ENCODE assay signal across 25 cellular contexts in genomic region chr4:21628916-21629315, GRCh38.
"Had no signal": no experiment of that assay in that cellular context is flagged by ENCODE, and none has a peak within 500 bp of the region (broad histone marks: within the 10 kb centered on the region; RNA-seq: fewer than 3 reads in every experiment).

No MANE protein-coding gene starts in this region.

- H3K4me1 Mint-ChIP-seq: mesothelial cell of epicardium; naive B cell; natural killer cell; stimulated activated effector memory CD8-positive, alpha-beta T cell treated with anti-CD3 and anti-CD28 coated beads, Interleukin-12 subunit alpha, Interleukin-12 subunit beta, amount 100 ng/mL, for 72 hours had no signal

- H3K9me3 Mint-ChIP-seq: mesothelial cell of epicardium had no signal

- H3K27me3 Mint-ChIP-seq: naive B cell; progenitor cell of endocrine pancreas; stimulated activated naive CD8-positive, alpha-beta T cell treated with anti-CD3 and anti-CD28 coated beads, Interleukin-15, Interleukin-2, amounts not matched to agents 100 ng/mL and 50 ng/mL, for 24 hours had no signal

- H3K36me3 ChIP-seq: left ventricle myocardium inferior, ovary, suprapubic skin, thoracic aorta, tibial artery, upper lobe of right lung had no signal

- H3K27ac ChIP-seq: hepatocyte, left ventricle myocardium inferior, ovary, skin epidermis, suprapubic skin, thoracic aorta, tibial artery, upper lobe of right lung had no signal

- H3K36me3 Mint-ChIP-seq: mesothelial cell of epicardium; naive B cell; natural killer cell; stimulated activated effector memory CD8-positive, alpha-beta T cell treated with anti-CD3 and anti-CD28 coated beads, Interleukin-12 subunit alpha, Interleukin-12 subunit beta, amount 100 ng/mL, for 72 hours had no signal

- ATAC-seq: natural killer cell; right cardiac atrium; sciatic nerve; stimulated activated effector memory CD8-positive, alpha-beta T cell treated with anti-CD3 and anti-CD28 coated beads, Interleukin-12 subunit alpha, Interleukin-12 subunit beta, amount 100 ng/mL, for 72 hours; upper lobe of right lung had no signal

- H3K4me3 ChIP-seq: hepatocyte, left ventricle myocardium inferior, lung, ovary, skin epidermis, suprapubic skin, thoracic aorta, tibial artery, upper lobe of right lung had no signal

- H3K9me3 ChIP-seq: left ventricle myocardium inferior, ovary, suprapubic skin, thoracic aorta, tibial artery, upper lobe of right lung had no signal

- DNase-seq: islet precursor cell; left ventricle myocardium inferior; mesendoderm; naive B cell; natural killer cell; ovary; right cardiac atrium; stimulated activated CD4-positive, alpha-beta T cell treated with anti-CD3 and anti-CD28 coated beads, Interleukin-12 subunit alpha, Interleukin-12 subunit beta, amount 100 ng/mL, for 4 hours; stimulated activated CD4-positive, alpha-beta T cell treated with anti-CD3 and anti-CD28 coated beads, Interleukin-15, amount 100 ng/mL, for 24 hours; stimulated activated CD4-positive, alpha-beta T cell treated with anti-CD3 and anti-CD28 coated beads, Interleukin-2, amount 100 ng/mL, for 24 hours; stimulated activated CD4-positive, alpha-beta T cell treated with anti-CD3 and anti-CD28 coated beads, Interleukin-4, amount 100 ng/mL, for 24 hours; stimulated activated naive CD4-positive, alpha-beta T cell; tibial artery; trophoblast cell; upper lobe of right lung had no signal

- H3K4me3 Mint-ChIP-seq: mesothelial cell of epicardium; naive B cell; natural killer cell; stimulated activated effector memory CD8-positive, alpha-beta T cell treated with anti-CD3 and anti-CD28 coated beads, Interleukin-12 subunit alpha, Interleukin-12 subunit beta, amount 100 ng/mL, for 72 hours; stimulated activated naive CD8-positive, alpha-beta T cell treated with anti-CD3 and anti-CD28 coated beads, Interleukin-15, Interleukin-2, amounts not matched to agents 100 ng/mL and 50 ng/mL, for 24 hours had no signal

- H3K27me3 ChIP-seq: hepatocyte, ovary, suprapubic skin, tibial artery, upper lobe of right lung had no signal

- H3K27ac Mint-ChIP-seq: mesothelial cell of epicardium; naive B cell; natural killer cell; progenitor cell of endocrine pancreas; stimulated activated effector memory CD8-positive, alpha-beta T cell treated with anti-CD3 and anti-CD28 coated beads, Interleukin-12 subunit alpha, Interleukin-12 subunit beta, amount 100 ng/mL, for 72 hours; stimulated activated naive CD8-positive, alpha-beta T cell treated with anti-CD3 and anti-CD28 coated beads, Interleukin-15, Interleukin-2, amounts not matched to agents 100 ng/mL and 50 ng/mL, for 24 hours had no signal
